9 cellular contexts compared by ENCODE assay signal in genomic region chr7:992742-993607, GRCh38. TPM values are rescaled to one million over a fixed set of nuclear protein-coding genes. Genes with fewer than 3 reads are reported as not detected.
DNase-seq lines count a peak whose midpoint lies in the region; ATAC-seq and TF ChIP-seq lines count a peak whose summit lies in the region.
"Had no signal": no experiment of that assay in that cellular context is flagged by ENCODE, and none has a peak within 500 bp of the region (broad histone marks: within the 10 kb centered on the region; RNA-seq: fewer than 3 reads in every experiment).

No MANE protein-coding gene starts in this region.

- TF ChIP-seq POLR2A in NB4 (IDR thresholded peaks at IDR 0.05; ENCODE audit: extremely low read depth, insufficient read length) (peak; percentile 30), thyroid gland (IDR thresholded peaks at IDR 0.05) (no peak)

- no peaks in the 10 kb centered on the region for H3K27me3 ChIP-seq in thyroid gland

- intact Hi-C loops in thyroid gland (cut with DNase I) = loop anchor here (2.0 to 5.0 kb wide), 2 partner anchors 74 to 184 kb away; no protein-coding TSS in a partner anchor

- H3K4me1 ChIP-seq in thyroid gland = peaks cover 0 to 19% of the 10 kb centered on the region in 2 donors

- no peaks in the 10 kb centered on the region for H3K36me3 ChIP-seq in thyroid gland

- no peak overlapping the region for H3K4me3 ChIP-seq in NB4 (ENCODE audit: low read depth, low read length)
- H3K4me3 ChIP-seq in foreskin fibroblast (ENCODE audit: low read depth in 1 of 2, low read length in 2 of 2) = no peak overlapping the region
- H3K4me3 ChIP-seq in thyroid gland (replicated peaks in 1 of 3) = no peak overlapping the region

- DNase-seq in GM10266 (ENCODE audit: extremely low spot score) = peak; percentile 92
- DNase-seq in HFFc6 = peak; percentile 92
- DNase-seq in NB4 (ENCODE audit: low read depth) = peak; percentile 99
- DNase-seq in SIG-M5 (lab: John Stamatoyannopoulos, UW) = peak; percentile 10
- peak; percentile 85 for DNase-seq in activated effector memory CD4-positive, alpha-beta T cell treated with Interleukin-2 at 50 U/mL for 16 hours
- DNase-seq in foreskin fibroblast = peak; percentile 93 to 98
- peak; percentile 85 for DNase-seq in omental fat pad (ENCODE audit: low spot score)
- peak; percentile 96 to 99 for DNase-seq in thyroid gland

- H3K27ac ChIP-seq in thyroid gland = no peak overlapping the region

- TF ChIP-seq CTCF in GM10266 (IDR thresholded peaks at IDR 0.05; ENCODE audit: control insufficient read depth, insufficient read depth, low read depth, missing control alignments) (peak; percentile 100), HFFc6 (IDR thresholded peaks at IDR 0.05) (peak; percentile 99), NB4 (IDR thresholded peaks at IDR 0.05; ENCODE audit: low read depth, low read length) (peak; percentile 100), foreskin fibroblast (IDR thresholded peaks at IDR 0.05; ENCODE audit: low read depth, low read length) (peak; percentile 100), omental fat pad (IDR thresholded peaks at IDR 0.05) (peak in 1 of 3 donors; percentile 98), thyroid gland (IDR thresholded peaks at IDR 0.05) (peak; percentile 96 to 100 (median 100))

- H3K4me3 Mint-ChIP-seq in HFFc6 = no peak overlapping the region

- no peaks in the 10 kb centered on the region for H3K9me3 ChIP-seq in thyroid gland

- peak; percentile 95 for ATAC-seq in omental fat pad (ENCODE audit: low FRiP score)

- no peaks in the 10 kb centered on the region for H3K9me3 Mint-ChIP-seq in HFFc6

- H3K27ac Mint-ChIP-seq in HFFc6 = no peak overlapping the region

- WGBS in thyroid gland, 2 donors = 7 to 25% methylated on average over 27 to 29 of the region's 33 CpGs

- peaks cover 6% of the 10 kb centered on the region; the same call in 1 of the 2 replicates for H3K27me3 Mint-ChIP-seq in HFFc6 (ENCODE audit: insufficient read depth)

- H3K4me1 Mint-ChIP-seq in HFFc6 (ENCODE audit: low read depth) = no peaks in the 10 kb centered on the region

- no peaks in the 10 kb centered on the region for H3K36me3 Mint-ChIP-seq in HFFc6 (ENCODE audit: low read depth)

RNA-seq across cellular contexts. Expression of gene CYP2W1, which starts 10.0 kb away (rescaled TPM):
- under 1 TPM in 2 of 6 experiments, not detected in 4; 0.15 to 0.25 TPM for total RNA-seq in HFFc6 (2021; fragmentation: NEBNext Ultra II Directional; extraction: Animal tissue kit (Norgen Biotek cat#: 25700))
- total RNA-seq in omental fat pad (not detected), thyroid gland (not detected)
- total RNA-seq: subcutaneous adipose tissue had no signal

RNA-seq across cellular contexts. Expression of gene COX19, which starts 17.6 kb away (rescaled TPM):
- total RNA-seq in HFFc6 (2021; fragmentation: NEBNext Ultra II Directional; extraction: Animal tissue kit (Norgen Biotek cat#: 25700)) = 1 to 10 TPM; 5.6 to 7.6 (median 6.5) TPM
- total RNA-seq in omental fat pad (10 to 100 TPM in 2 of 4 donors, 1 to 10 TPM in 2; 8.1 to 16.9 (median 10.0) TPM), thyroid gland (10 to 100 TPM in 3 of 4 donors, 1 to 10 TPM in 1; 8.2 to 28.2 (median 17.8) TPM)

RNA-seq across cellular contexts. Expression of gene ADAP1, which starts 38.5 kb away (rescaled TPM):
- 1 to 10 TPM in 2 of 6 experiments, under 1 TPM in 4; 0.64 to 1.1 (median 0.90) TPM for total RNA-seq in HFFc6 (2021; fragmentation: NEBNext Ultra II Directional; extraction: Animal tissue kit (Norgen Biotek cat#: 25700))
- total RNA-seq in omental fat pad (10 to 100 TPM in 3 of 4 donors, 1 to 10 TPM in 1; 6.7 to 21.7 (median 14.4) TPM), thyroid gland (10 to 100 TPM; 11.7 to 29.9 (median 23.4) TPM)

RNA-seq across cellular contexts. Expression of gene GPR146, which starts 51.4 kb away (rescaled TPM):
- under 1 TPM; 0.26 to 0.92 (median 0.52) TPM for total RNA-seq in HFFc6 (2021; fragmentation: NEBNext Ultra II Directional; extraction: Animal tissue kit (Norgen Biotek cat#: 25700))
- total RNA-seq in omental fat pad (10 to 100 TPM; 29.6 to 89.8 (median 56.9) TPM), thyroid gland (10 to 100 TPM in 3 of 4 donors, 1 to 10 TPM in 1; 8.7 to 49.4 (median 32.7) TPM)

Comparison
In these comparisons a context has a peak if more than half of its experiments do, and no peak if none do; other contexts are left out.
1. DNase-seq: peak in every context shown above with its lines; median percentile 99 in NB4; 98 in thyroid gland; 96 in foreskin fibroblast; 92 in GM10266; 92 in HFFc6; 85 in activated effector memory CD4-positive, alpha-beta T cell treated with Interleukin-2 at 50 U/mL for 16 hours; 85 in omental fat pad; 10 in SIG-M5.